Comparison of ENCODE assay signal across 1 cellular context in genomic region chr7:27184342-27185012, GRCh38.
TF ChIP-seq lines count a peak whose summit lies in the region.

No MANE protein-coding gene starts in this region.

TF ChIP-seq in IMR-90, 13 proteins besides CTCF, POLR2A, EP300 and RAD21:
- TF ChIP-seq RCOR1 (IDR thresholded peaks at IDR 0.05; ENCODE audit: insufficient replicate concordance, low read length) (no peak), CEBPB (IDR thresholded peaks at IDR 0.05; ENCODE audit: low read depth, low read length) (no peak), NFE2L2 (IDR thresholded peaks at IDR 0.05; ENCODE audit: low read depth, low read length) (no peak), MAFK (IDR thresholded peaks at IDR 0.05; ENCODE audit: low read depth, low read length) (no peak), MXI1 (IDR thresholded peaks at IDR 0.05; ENCODE audit: borderline replicate concordance, low read depth, low read length) (no peak), USF2 (IDR thresholded peaks at IDR 0.05; ENCODE audit: low read depth, low read length) (no peak), CHD1 (IDR thresholded peaks at IDR 0.05; ENCODE audit: low read depth, low read length) (no peak), FOS (IDR thresholded peaks at IDR 0.05; ENCODE audit: low read depth, low read length) (no peak), BHLHE40 (IDR thresholded peaks at IDR 0.05; ENCODE audit: low read depth, low read length) (no peak), RFX5 (IDR thresholded peaks at IDR 0.05; ENCODE audit: low read depth, low read length) (no peak), SMC3 (IDR thresholded peaks at IDR 0.05; ENCODE audit: low read depth, low read length) (no peak), ELK1 (IDR thresholded peaks at IDR 0.05; ENCODE audit: borderline replicate concordance, low read depth, low read length) (no peak), MAZ (IDR thresholded peaks at IDR 0.05; ENCODE audit: borderline replicate concordance, low read depth, low read length) (no peak)
